ENCODE assay signal across 8 cellular contexts in genomic region chr2:64327510-64328414, GRCh38.
A peak's percentile ranks its signal among the peaks of the same experiment; 100 is the strongest.
DNase-seq lines count a peak whose midpoint lies in the region; ATAC-seq, FAIRE-seq and TF ChIP-seq lines count a peak whose summit lies in the region.

No MANE protein-coding gene starts in this region.

- H3K4me3 ChIP-seq in gastroesophageal sphincter (peak overlapping the region; percentile 0 to 44), pancreas (no peak overlapping the region), vagina (no peak overlapping the region)

- no peaks in the 10 kb centered on the region for H3K36me3 ChIP-seq in gastroesophageal sphincter
- no peaks in the 10 kb centered on the region for H3K36me3 ChIP-seq in pancreas
- H3K36me3 ChIP-seq in vagina, result no peaks in the 10 kb centered on the region

- H3K9me3 ChIP-seq in gastroesophageal sphincter (no peaks in the 10 kb centered on the region), pancreas (no peaks in the 10 kb centered on the region), vagina (no peaks in the 10 kb centered on the region)

- TF ChIP-seq EP300 in gastroesophageal sphincter (IDR thresholded peaks at IDR 0.05), result no peak

- H3K27me3 ChIP-seq in gastroesophageal sphincter (no peaks in the 10 kb centered on the region), pancreas (no peaks in the 10 kb centered on the region), vagina (no peaks in the 10 kb centered on the region)

- H3K27ac ChIP-seq in gastroesophageal sphincter (peak overlapping the region; percentile 0 to 79 (median 58)), pancreas (no peak overlapping the region), vagina (peak overlapping the region; percentile 37)

- DNase-seq in activated gamma-delta T cell treated with Interleukin-2 at 50 U/mL for 16 hours (peak; percentile 44), activated gamma-delta T cell (lab: John Stamatoyannopoulos, UW) (no peak), NOMO-1 treated with dmso at 0.1 percent for 144 hours (lab: John Stamatoyannopoulos, UW; ENCODE audit: unreplicated experiment) (peak; percentile 34), pancreas (no peak), vagina (ENCODE audit: extremely low spot score in 2 of 2) (peak in 1 of 2 donors; percentile 76)
- DNase-seq in activated effector memory CD4-positive, alpha-beta T cell treated with Interleukin-2 at 50 U/mL for 16 hours, result peak; percentile 33

- intact Hi-C loops in pancreas (cut with DNase I), result no loop called here
- intact Hi-C loops in vagina (cut with DNase I), result loop anchor here (5.0 kb wide), 1 partner anchor 275 kb away; no protein-coding TSS in a partner anchor

- H3K4me1 ChIP-seq in gastroesophageal sphincter (peaks cover 0 to 45% (median 19%) of the 10 kb centered on the region in 3 donors), pancreas (no peaks in the 10 kb centered on the region), vagina (peaks cover 37% of the 10 kb centered on the region)

- WGBS in gastroesophageal sphincter (ENCODE audit: low coverage in 1 of 2), 2 donors, result 30 to 48% methylated on average over 5 to 11 of the region's 16 CpGs
- 63 to 64% methylated on average over 16 of the region's 16 CpGs for WGBS in pancreas, 2 donors

- no peak for FAIRE-seq in pancreas (lab: Jason Lieb, UNC)

- peak; percentile 26 to 72 (median 63) for TF ChIP-seq CTCF in gastroesophageal sphincter (IDR thresholded peaks at IDR 0.05)
- peak in 1 of 4 donors; percentile 12 for TF ChIP-seq CTCF in pancreas (IDR thresholded peaks at IDR 0.05)
- peak in 2 of 3 experiments; percentile 22 to 35 for TF ChIP-seq CTCF in vagina (IDR thresholded peaks at IDR 0.05)

- ATAC-seq in gastroesophageal sphincter (no peak), pancreas (peak in 3 of 4 donors; percentile 57 to 67 (median 66)), HG03108 (IDR thresholded peaks at IDR 0.05; ENCODE audit: unreplicated experiment) (no peak)

- TF ChIP-seq POLR2A in gastroesophageal sphincter (IDR thresholded peaks at IDR 0.05) (no peak), vagina (IDR thresholded peaks at IDR 0.05) (no peak)

Comparison
In these comparisons a context has a peak if more than half of its experiments do, and no peak if none do; other contexts are left out.
1. DNase-seq: peak in activated gamma-delta T cell treated with Interleukin-2 at 50 U/mL for 16 hours (single experiment), NOMO-1 treated with dmso at 0.1 percent for 144 hours (single experiment) and activated effector memory CD4-positive, alpha-beta T cell treated with Interleukin-2 at 50 U/mL for 16 hours (single experiment); none in activated gamma-delta T cell (single experiment) and pancreas (0 of 6).
2. ATAC-seq: peak in pancreas (3 of 4); none in gastroesophageal sphincter (single experiment) and HG03108 (single experiment).
3. H3K27ac ChIP-seq: peak in gastroesophageal sphincter (4 of 4) and vagina (single experiment); none in pancreas (0 of 4).
4. H3K4me3 ChIP-seq: peak in gastroesophageal sphincter (2 of 2); none in pancreas (0 of 4) and vagina (0 of 2).